ENCODE assay signal across 9 cellular contexts in genomic region chr19:38656171-38656981, GRCh38. TPM values are rescaled to one million over a fixed set of nuclear protein-coding genes. Genes with fewer than 3 reads are reported as not detected.
A peak's percentile ranks its signal among the peaks of the same experiment; 100 is the strongest.
DNase-seq lines count a peak whose midpoint lies in the region; FAIRE-seq and TF ChIP-seq lines count a peak whose summit lies in the region.
"Had no signal": no experiment of that assay in that cellular context is flagged by ENCODE, and none has a peak within 500 bp of the region (broad histone marks: within the 10 kb centered on the region; RNA-seq: fewer than 3 reads in every experiment).

No MANE protein-coding gene starts in this region.

- no peak overlapping the region for H2BK120ac ChIP-seq in H1 (replicated peaks; ENCODE audit: low read depth, low read length)

- POLR2A ChIA-PET in H1 (lab: Charles Lee; ENCODE audit: partially characterized antibody) = interaction anchor here (1.2 to 21.5 kb wide), 5 partner anchors 10 to 195 kb away, joined by 3 to 495 read pairs (median 20); partner anchors contain the start of gene ACTN4

- no peak for TF ChIP-seq EP300 in H1 (IDR thresholded peaks at IDR 0.05; ENCODE audit: borderline replicate concordance in 1 of 2, low read depth in 2 of 2, low read length in 2 of 2)

- CTCF ChIA-PET in H1 (lab: Charles Lee; ENCODE audit: partially characterized antibody) = interaction anchor here (0.7 to 2.6 kb wide), 7 partner anchors 14 to 196 kb away, joined by 3 to 8 read pairs (median 4); no protein-coding TSS in a partner anchor

- H3K27me3 ChIP-seq in H1 (replicated peaks in 1 of 4; ENCODE audit: control insufficient read depth in 3 of 4, extremely low read depth in 1 of 4, insufficient read depth in 3 of 4, low read length in 3 of 4) = no peaks in the 10 kb centered on the region
- no peaks in the 10 kb centered on the region for H3K27me3 ChIP-seq in prostate gland (replicated peaks; ENCODE audit: insufficient read depth)

- H4K20me1 ChIP-seq in H1 (replicated peaks in 1 of 2; ENCODE audit: control insufficient read depth in 1 of 2, insufficient read depth in 2 of 2, low read length in 2 of 2) = peaks cover 22 to 45% of the 10 kb centered on the region in 2 experiments

- no peak overlapping the region for H2BK5ac ChIP-seq in H1 (ENCODE audit: low read depth, low read length)

- H3K4me2 ChIP-seq in H1 (ENCODE audit: insufficient read depth in 1 of 2, low read depth in 2 of 2, low read length in 2 of 2) = no peak overlapping the region; a peak in 1 of 4 replicates

- TF ChIP-seq RAD21 in H1 (IDR thresholded peaks at IDR 0.05 in 1 of 2, conservative IDR thresholded peaks at IDR 0.05 in 1 of 2; ENCODE audit: low read depth in 2 of 2, low read length in 2 of 2) = no peak

- H3K4ac ChIP-seq in H1 (replicated peaks; ENCODE audit: insufficient read length, low read depth, low read length) = no peak overlapping the region

- no peak overlapping the region for H2BK12ac ChIP-seq in H1 (ENCODE audit: low read depth, low read length)

- H2AFZ ChIP-seq in H1 (ENCODE audit: low read length) = no peak overlapping the region

- no peak overlapping the region for H3K14ac ChIP-seq in H1 (ENCODE audit: insufficient read length)

- TF ChIP-seq POLR2A in H1 (IDR thresholded peaks at IDR 0.05; ENCODE audit: control extremely low read depth in 1 of 2, low read depth in 2 of 2, low read length in 2 of 2) = no peak
- TF ChIP-seq POLR2A in prostate gland (IDR thresholded peaks at IDR 0.05) = no peak
- no peak for TF ChIP-seq POLR2A in GM12892 (IDR thresholded peaks at IDR 0.05; ENCODE audit: low read depth, low read length)

- no peak overlapping the region for H3K9ac ChIP-seq in H1 (replicated peaks in 1 of 4; ENCODE audit: extremely low read depth in 1 of 4, low read depth in 3 of 4, low read length in 3 of 4)

- peaks cover 16 to 35% (median 22%) of the 10 kb centered on the region in 4 experiments for H3K4me1 ChIP-seq in H1 (replicated peaks in 1 of 4; ENCODE audit: control insufficient read depth in 3 of 4, insufficient read depth in 4 of 4, low read length in 3 of 4)
- H3K4me1 ChIP-seq in prostate gland (replicated peaks) = peaks cover 32% of the 10 kb centered on the region

- no peak for FAIRE-seq in H1 (lab: Jason Lieb, UNC)
- FAIRE-seq in GM12892 (lab: Jason Lieb, UNC) = no peak
- FAIRE-seq: islet of Langerhans had no signal

- peaks cover 64% of the 10 kb centered on the region for H3K4me1 Mint-ChIP-seq in T-helper 1 cell treated with Interleukin-12 subunit alpha and Interleukin-12 subunit beta and Interleukin-4 antibody, amounts not matched to agents 30 μg/mL and 1 μg/mL, for 36 hours (ENCODE audit: low read depth)

- H2AK5ac ChIP-seq in H1 (ENCODE audit: low read depth, low read length) = no peak overlapping the region

- DNase-seq in GF-D8 (lab: John Stamatoyannopoulos, UW) (peak; percentile 27), H1 (ENCODE audit: low read depth in 1 of 2, low spot score in 2 of 2) (no peak), prostate gland (ENCODE audit: low spot score) (no peak), UCSD-AML1 (lab: John Stamatoyannopoulos, UW; ENCODE audit: unreplicated experiment) (no peak), kidney glomerular epithelial cell (lab: John Stamatoyannopoulos, UW) (no peak), GM12892 (ENCODE audit: insufficient read length) (no peak)
- DNase-seq in activated CD4-positive, CD25-positive, alpha-beta regulatory T cell (lab: John Stamatoyannopoulos, UW) = no peak

- H3K9me3 ChIP-seq in H1 (ENCODE audit: insufficient read depth in 2 of 2, low read depth in 1 of 2, low read length in 1 of 2) (no peaks in the 10 kb centered on the region), prostate gland (no peaks in the 10 kb centered on the region)

- WGBS in H1 (ENCODE audit: extremely low coverage in 1 of 2, insufficient coverage in 1 of 2, insufficient read length in 1 of 2, insufficient replicate concordance in 2 of 2, low coverage in 1 of 2, low lambda C conversion rate in 2 of 2, missing lambda C conversion rate in 1 of 2), 2 experiments = 86% methylated on average over 7 of the region's 7 CpGs; no CpG with 5 or more reads in 1 of the 2 experiments
- WGBS in prostate gland = 63% methylated on average over 7 of the region's 7 CpGs

- peaks cover 26% of the 10 kb centered on the region for H3K36me3 Mint-ChIP-seq in T-helper 1 cell treated with Interleukin-12 subunit alpha and Interleukin-12 subunit beta and Interleukin-4 antibody, amounts not matched to agents 30 μg/mL and 1 μg/mL, for 36 hours (ENCODE audit: low read depth)

- H3K36me3 ChIP-seq in H1 (ENCODE audit: control insufficient read depth in 2 of 4, insufficient read depth in 4 of 4, low read length in 3 of 4) (peaks cover 0 to 4% (median 0%) of the 10 kb centered on the region in 4 experiments; a peak in 2 of 8 replicates), prostate gland (no peaks in the 10 kb centered on the region)

- no peaks in the 10 kb centered on the region; the same call in 1 of the 2 replicates for H3K23me2 ChIP-seq in H1 (ENCODE audit: low read depth, low read length)

- TF ChIP-seq CTCF in H1 (IDR thresholded peaks at IDR 0.05; ENCODE audit: control extremely low read depth in 1 of 3, insufficient read depth in 1 of 3, low read depth in 1 of 3, low read length in 3 of 3) (no peak), prostate gland (IDR thresholded peaks at IDR 0.05) (no peak)

- H3K4me3 Mint-ChIP-seq in T-helper 1 cell treated with Interleukin-12 subunit alpha and Interleukin-12 subunit beta and Interleukin-4 antibody, amounts not matched to agents 30 μg/mL and 1 μg/mL, for 36 hours = peak overlapping the region; percentile 82

- H3K23ac ChIP-seq in H1 (ENCODE audit: insufficient read length) = no peak overlapping the region

- intact Hi-C loops in prostate gland (cut with DNase I) = no loop called here

- no peaks in the 10 kb centered on the region for H3K9me3 Mint-ChIP-seq in T-helper 1 cell treated with Interleukin-12 subunit alpha and Interleukin-12 subunit beta and Interleukin-4 antibody, amounts not matched to agents 30 μg/mL and 1 μg/mL, for 36 hours

- H4K91ac ChIP-seq in H1 (replicated peaks; ENCODE audit: insufficient read length, low read length) = no peak overlapping the region

- peak overlapping the region; percentile 95 for H3K27ac Mint-ChIP-seq in T-helper 1 cell treated with Interleukin-12 subunit alpha and Interleukin-12 subunit beta and Interleukin-4 antibody, amounts not matched to agents 30 μg/mL and 1 μg/mL, for 36 hours

- H2BK20ac ChIP-seq in H1 (ENCODE audit: low read length) = no peak overlapping the region

- H3K27ac ChIP-seq in H1 (ENCODE audit: low read depth, low read length) (no peak overlapping the region), prostate gland (peak overlapping the region; percentile 89 to 95)

- no peak overlapping the region for H3K18ac ChIP-seq in H1 (ENCODE audit: extremely low read depth, low read length)

- peaks cover 21% of the 10 kb centered on the region for H3K79me1 ChIP-seq in H1 (ENCODE audit: low read depth, low read length)

- no peak overlapping the region for H4K8ac ChIP-seq in H1 (ENCODE audit: extremely low read depth, insufficient read depth, low read length)

- no peak overlapping the region for H3K4me3 ChIP-seq in H1 (ENCODE audit: extremely low read depth in 1 of 4, insufficient read depth in 2 of 4, low read depth in 3 of 4, low read length in 4 of 4)
- no peak overlapping the region for H3K4me3 ChIP-seq in prostate gland

- no peak overlapping the region for H3K56ac ChIP-seq in H1 (replicated peaks; ENCODE audit: insufficient read length, low read depth, low read length)

- peaks cover 36 to 99% of the 10 kb centered on the region in 2 experiments for H3K79me2 ChIP-seq in H1 (ENCODE audit: control insufficient read depth in 1 of 2, insufficient read depth in 2 of 2, low read length in 2 of 2)

- H3K27me3 Mint-ChIP-seq in T-helper 1 cell treated with Interleukin-12 subunit alpha and Interleukin-12 subunit beta and Interleukin-4 antibody, amounts not matched to agents 30 μg/mL and 1 μg/mL, for 36 hours (ENCODE audit: low read depth) = no peaks in the 10 kb centered on the region

- no peak overlapping the region for H4K5ac ChIP-seq in H1 (ENCODE audit: insufficient read length, low read depth, low read length)

- no peak overlapping the region for H2BK15ac ChIP-seq in H1 (ENCODE audit: low read length)

RNA-seq across cellular contexts. Expression of gene ACTN4, which starts 8.9 kb away (rescaled TPM):
- total RNA-seq in H1 (2021; fragmentation: NEBNext Ultra II Directional; extraction: Animal tissue kit (Norgen Biotek cat#: 25700)) = 520 and 530 TPM in 2 replicates
- polyA plus RNA-seq in H1 (2011; rRNA removed) = 211 and 281 TPM in 2 replicates
- 223 TPM for polyA plus RNA-seq in H1 (2011; cell fraction: cytosol; rRNA removed)
- polyA plus RNA-seq in H1 (2011; cell fraction: nucleus; rRNA removed) = 1,059 TPM
- 374 to 504 TPM (median 451 TPM) in 4 replicates for polyA plus RNA-seq in H1 (2012, experiment 1 of 2)
- polyA plus RNA-seq in H1 (2012, experiment 2 of 2) = 171 TPM
- polyA plus RNA-seq in H1 (2013, experiment 1 of 2) = 279 TPM
- 254 TPM for polyA plus RNA-seq in H1 (2013, experiment 2 of 2)
- 190 and 202 TPM in 2 replicates for polyA minus RNA-seq in H1 (2011; rRNA and poly(A)+ RNA removed)
- 103 TPM for polyA minus RNA-seq in H1 (2011; cell fraction: cytosol; rRNA and poly(A)+ RNA removed)
- polyA minus RNA-seq in H1 (2011; cell fraction: nucleus; rRNA and poly(A)+ RNA removed) = 171 TPM
- 100 to 1,000 TPM; 312 to 330 TPM for total RNA-seq in prostate gland
- 113 TPM for polyA plus RNA-seq in GM12892 (2012; ENCODE audit: missing spikeins)

RNA-seq across cellular contexts. Expression of gene EIF3K, which starts 37.4 kb away (rescaled TPM):
- 329 and 344 TPM in 2 replicates for total RNA-seq in H1 (2021; fragmentation: NEBNext Ultra II Directional; extraction: Animal tissue kit (Norgen Biotek cat#: 25700))
- polyA plus RNA-seq in H1 (2011; rRNA removed) = 937 and 977 TPM in 2 replicates
- polyA plus RNA-seq in H1 (2011; cell fraction: cytosol; rRNA removed) = 945 TPM
- polyA plus RNA-seq in H1 (2011; cell fraction: nucleus; rRNA removed) = 915 TPM
- 382 to 549 TPM (median 528 TPM) in 4 replicates for polyA plus RNA-seq in H1 (2012, experiment 1 of 2)
- 458 TPM for polyA plus RNA-seq in H1 (2012, experiment 2 of 2)
- polyA plus RNA-seq in H1 (2013, experiment 1 of 2) = 236 TPM
- polyA plus RNA-seq in H1 (2013, experiment 2 of 2) = 236 TPM
- polyA minus RNA-seq in H1 (2011; rRNA and poly(A)+ RNA removed) = 386 and 450 TPM in 2 replicates
- 188 TPM for polyA minus RNA-seq in H1 (2011; cell fraction: cytosol; rRNA and poly(A)+ RNA removed)
- polyA minus RNA-seq in H1 (2011; cell fraction: nucleus; rRNA and poly(A)+ RNA removed) = 180 TPM
- total RNA-seq in prostate gland = 100 to 1,000 TPM; 368 to 618 TPM
- polyA plus RNA-seq in GM12892 (2012; ENCODE audit: missing spikeins) = 279 TPM

RNA-seq across cellular contexts. Expression of gene MAP4K1, which starts 38.6 kb away (rescaled TPM):
- 10.4 and 14.4 TPM in 2 replicates for total RNA-seq in H1 (2021; fragmentation: NEBNext Ultra II Directional; extraction: Animal tissue kit (Norgen Biotek cat#: 25700))
- polyA plus RNA-seq in H1 (2011; rRNA removed) = 9.0 and 22.0 TPM in 2 replicates
- 8.0 TPM for polyA plus RNA-seq in H1 (2011; cell fraction: cytosol; rRNA removed)
- 12.8 TPM for polyA plus RNA-seq in H1 (2011; cell fraction: nucleus; rRNA removed)
- 9.6 to 16.0 TPM (median 13.8 TPM) in 4 replicates for polyA plus RNA-seq in H1 (2012, experiment 1 of 2)
- 7.3 TPM for polyA plus RNA-seq in H1 (2012, experiment 2 of 2)
- 14.6 TPM for polyA plus RNA-seq in H1 (2013, experiment 1 of 2)
- 11.8 TPM for polyA plus RNA-seq in H1 (2013, experiment 2 of 2)
- 1.1 and 1.6 TPM in 2 replicates for polyA minus RNA-seq in H1 (2011; rRNA and poly(A)+ RNA removed)
- 3.7 TPM for polyA minus RNA-seq in H1 (2011; cell fraction: cytosol; rRNA and poly(A)+ RNA removed)
- polyA minus RNA-seq in H1 (2011; cell fraction: nucleus; rRNA and poly(A)+ RNA removed) = 2.0 TPM
- 10 to 100 TPM in 1 of 2 donors, 1 to 10 TPM in 1; 1.6 to 14.1 TPM for total RNA-seq in prostate gland
- polyA plus RNA-seq in GM12892 (2012; ENCODE audit: missing spikeins) = 105 TPM
